In genomic region chr15:22979069-22979698, GRCh38 we compare ENCODE assay signal across 1 cellular context.
TF ChIP-seq lines count a peak whose summit lies in the region.

No MANE protein-coding gene starts in this region.

TF ChIP-seq in SK-N-SH treated with all-trans-retinoic acid at 6 μM for 48 hours, 23 proteins besides CTCF, POLR2A, EP300 and RAD21 (continued from another document):
- TF ChIP-seq CSRNP3 (CRISPR knock-in tag; IDR thresholded peaks at IDR 0.05) (no peak), OSR1 (CRISPR knock-in tag; IDR thresholded peaks at IDR 0.05) (no peak), POU6F1 (CRISPR knock-in tag; IDR thresholded peaks at IDR 0.05; ENCODE audit: borderline replicate concordance, low read depth) (no peak), ESRRG (CRISPR knock-in tag; IDR thresholded peaks at IDR 0.05) (no peak), ZNF70 (CRISPR knock-in tag; IDR thresholded peaks at IDR 0.05) (no peak), ARNTL (CRISPR knock-in tag; IDR thresholded peaks at IDR 0.05; ENCODE audit: borderline replicate concordance, low read depth) (no peak), TCF4 (CRISPR knock-in tag; IDR thresholded peaks at IDR 0.05; ENCODE audit: borderline replicate concordance) (no peak)
